In genomic region chr4:23036503-23036902, GRCh38 we compare ENCODE assay signal across 27 cellular contexts.
"Had no signal": no experiment of that assay in that cellular context is flagged by ENCODE, and none has a peak within 500 bp of the region (broad histone marks: within the 10 kb centered on the region; RNA-seq: fewer than 3 reads in every experiment).

No MANE protein-coding gene starts in this region.

- H3K36me3 Mint-ChIP-seq: activated naive CD8-positive, alpha-beta T cell; IgD-negative memory B cell; T-cell had no signal

- H3K27ac ChIP-seq: brain microvascular endothelial cell had no signal

- H3K27me3 ChIP-seq: brain microvascular endothelial cell had no signal

- H3K36me3 ChIP-seq: brain microvascular endothelial cell had no signal

- H3K4me3 Mint-ChIP-seq: activated B cell treated with CpG ODN at 0.5 μM for 24 hours; activated CD4-positive, alpha-beta T cell treated with anti-CD3 and anti-CD28 coated beads, Interleukin-2, amount 10 ng/mL, durations not matched to agents 24 days and 14 days; activated naive CD4-positive, alpha-beta T cell treated with anti-CD3 and anti-CD28 coated beads for 36 hours; activated naive CD8-positive, alpha-beta T cell; activated T-helper 17 cell treated with anti-CD3 and anti-CD28 coated beads, Interleukin-2, amount 50 U/mL, for 72 hours; IgD-negative memory B cell; T-cell had no signal

- H3K27me3 Mint-ChIP-seq: activated B cell treated with CpG ODN at 0.5 μM for 24 hours; activated CD4-positive, alpha-beta T cell treated with anti-CD3 and anti-CD28 coated beads, Interleukin-2, amount 10 ng/mL, durations not matched to agents 24 days and 14 days; activated naive CD8-positive, alpha-beta T cell; activated T-helper 17 cell treated with anti-CD3 and anti-CD28 coated beads, Interleukin-2, amount 50 U/mL, for 72 hours; IgD-negative memory B cell; T-cell had no signal

- H3K4me1 Mint-ChIP-seq: activated B cell treated with CpG ODN at 0.5 μM for 24 hours; activated CD4-positive, alpha-beta T cell treated with anti-CD3 and anti-CD28 coated beads, Interleukin-2, amount 10 ng/mL, durations not matched to agents 24 days and 14 days; activated T-helper 17 cell treated with anti-CD3 and anti-CD28 coated beads, Interleukin-2, amount 50 U/mL, for 72 hours; IgD-negative memory B cell; T-cell had no signal

- ATAC-seq: activated T-helper 17 cell treated with anti-CD3 and anti-CD28 coated beads, Interleukin-2, amount 50 U/mL, for 72 hours; T-cell had no signal

- H3K27ac Mint-ChIP-seq: activated B cell treated with CpG ODN at 0.5 μM for 24 hours; activated CD4-positive, alpha-beta T cell treated with anti-CD3 and anti-CD28 coated beads, Interleukin-2, amount 10 ng/mL, durations not matched to agents 24 days and 14 days; activated naive CD4-positive, alpha-beta T cell treated with anti-CD3 and anti-CD28 coated beads for 36 hours; activated naive CD8-positive, alpha-beta T cell; activated T-helper 17 cell treated with anti-CD3 and anti-CD28 coated beads, Interleukin-2, amount 50 U/mL, for 72 hours; IgD-negative memory B cell; T-cell had no signal

- H3K9me3 Mint-ChIP-seq: activated CD4-positive, alpha-beta T cell treated with anti-CD3 and anti-CD28 coated beads, Interleukin-2, amount 10 ng/mL, durations not matched to agents 24 days and 14 days; activated naive CD4-positive, alpha-beta T cell treated with anti-CD3 and anti-CD28 coated beads for 36 hours had no signal

- DNase-seq: activated B cell treated with CpG ODN at 0.5 μM for 24 hours; activated CD4-positive, alpha-beta T cell treated with anti-CD3 and anti-CD28 coated beads for 1 hour; activated CD4-positive, alpha-beta T cell treated with anti-CD3 and anti-CD28 coated beads, Interleukin-2, amount 10 ng/mL, durations not matched to agents 24 days and 14 days; activated CD4-positive, alpha-beta T cell treated with anti-CD3 and anti-CD28 coated beads, Interleukin-2, amount 50 U/mL, for 48 hours; activated CD8-positive, alpha-beta memory T cell treated with anti-CD3 and anti-CD28 coated beads for 24 hours; activated gamma-delta T cell; activated naive CD4-positive, alpha-beta T cell treated with anti-CD3 and anti-CD28 coated beads for 36 hours; activated T-cell treated with anti-CD3 and anti-CD28 coated beads for 4 hours; activated T-cell treated with anti-CD3 and anti-CD28 coated beads, Interleukin-2, amount 50 U/mL, for 48 hours; amygdala; brain microvascular endothelial cell; KG1; NCI-H1092; NCI-H1417; NCI-H1694; NCI-H2029; NCI-H2107; NCI-H2171 treated with DMSO at 0.1 percent for 48 hours; NCI-H345; NCI-H524; SHP77 treated with DMSO at 0.1 percent for 48 hours; T-cell; T-helper 2 cell; T1000 had no signal
